14 cellular contexts compared by ENCODE assay signal in the genomic region with DNA sequence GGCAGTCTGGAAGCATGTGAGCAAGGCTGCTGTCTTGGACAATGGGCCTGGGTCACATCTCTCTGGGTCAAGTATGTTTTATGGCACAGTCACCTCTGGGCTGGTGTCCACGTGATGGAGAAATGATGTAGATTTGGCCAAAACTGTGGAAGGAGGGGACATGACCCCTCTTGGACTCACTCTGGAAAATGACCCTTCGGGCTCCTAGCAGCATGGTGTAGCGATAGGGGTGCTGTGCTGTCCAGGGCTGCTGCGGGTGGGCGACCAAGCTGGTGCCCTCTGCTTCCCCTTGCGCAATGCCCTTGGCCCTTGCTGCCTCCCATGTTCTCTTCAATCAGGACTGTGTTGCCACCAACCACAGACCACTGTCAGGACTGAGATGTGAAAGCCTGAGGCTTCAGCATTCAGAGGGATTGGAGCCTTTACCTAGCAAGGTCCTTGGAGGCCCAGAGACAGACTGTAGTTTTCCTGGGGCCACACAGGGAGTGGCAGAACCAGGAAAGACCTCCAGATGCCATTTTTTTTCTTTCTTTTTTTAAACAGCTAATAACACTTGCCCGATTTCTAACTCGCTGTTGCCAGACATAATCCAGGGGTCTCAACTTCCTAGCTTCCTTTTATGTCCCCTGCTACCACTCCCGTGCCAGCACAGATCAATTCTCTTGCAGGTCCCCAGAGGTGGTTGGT. TPM values are rescaled to one million over a fixed set of nuclear protein-coding genes. Genes with fewer than 3 reads are reported as not detected.
A peak's percentile ranks its signal among the peaks of the same experiment; 100 is the strongest.
DNase-seq lines count a peak whose midpoint lies in the region; ATAC-seq and TF ChIP-seq lines count a peak whose summit lies in the region.
"Had no signal": no experiment of that assay in that cellular context is flagged by ENCODE, and none has a peak within 500 bp of the region (broad histone marks: within the 10 kb centered on the region; RNA-seq: fewer than 3 reads in every experiment).

No MANE protein-coding gene starts in this region.

- TF ChIP-seq POLR2A in heart left ventricle (IDR thresholded peaks at IDR 0.05): no peak
- no peak for TF ChIP-seq POLR2A in lower leg skin (IDR thresholded peaks at IDR 0.05)

- H3K36me3 ChIP-seq in right atrium auricular region (no peaks in the 10 kb centered on the region), heart left ventricle (no peaks in the 10 kb centered on the region)
- H3K36me3 ChIP-seq: neutrophil, upper lobe of left lung had no signal

- whole genome bisulfite sequencing in heart left ventricle, 4 donors: 42 to 67% (median 56%) methylated on average over 8 to 9 of the region's 9 CpGs
- 49 to 58% methylated on average over 9 of the region's 9 CpGs for WGBS in lower leg skin, 2 donors

- H3K36me3 Mint-ChIP-seq in MCF 10A (ENCODE audit: insufficient read depth, unreplicated experiment): no peaks in the 10 kb centered on the region

- H3K27ac Mint-ChIP-seq in MCF 10A (ENCODE audit: low read depth, unreplicated experiment): peak overlapping the region; percentile 72

- peak overlapping the region; percentile 29 for H3K4me3 Mint-ChIP-seq in MCF 10A (ENCODE audit: unreplicated experiment)

- CTCF ChIA-PET in MCF 10A (lab: Yijun Ruan, JAX): interaction anchor here (0.6 to 3.9 kb wide), 65 partner anchors 8 to 930 kb away, joined by 3 to 41 read pairs (median 4); no protein-coding TSS in a partner anchor

- peaks cover under 1 to 6% of the 10 kb centered on the region in 2 donors for H3K27me3 ChIP-seq in right atrium auricular region
- H3K27me3 ChIP-seq in heart left ventricle: peaks cover 6 to 60% (median 32%) of the 10 kb centered on the region in 9 donors

- BruUV-seq in MCF 10A (replicated peaks; lab: Mats Ljungman, UMichigan): no TSS peak

- H3K4me1 ChIP-seq in right atrium auricular region: peaks cover 0 to 6% of the 10 kb centered on the region in 2 donors
- peaks cover 0 to 9% (median 4%) of the 10 kb centered on the region in 12 donors for H3K4me1 ChIP-seq in heart left ventricle

- H3K27ac ChIP-seq in right atrium auricular region: no peak overlapping the region
- no peak overlapping the region for H3K27ac ChIP-seq in heart left ventricle
- H3K27ac ChIP-seq: HL-60, neutrophil, SK-N-MC, upper lobe of left lung had no signal

- intact Hi-C loops in heart left ventricle (cut with DNase I): loop anchor here in 9 of 10 donors (1.0 to 10.0 kb wide), 8 partner anchors 205 to 275 kb away; no protein-coding TSS in a partner anchor
- intact Hi-C loops in MCF 10A (cut with micrococcal nuclease): loop anchor here (1.0 to 5.0 kb wide), 3 partner anchors 209 to 432 kb away; no protein-coding TSS in a partner anchor
- intact Hi-C loops in lower leg skin (cut with DNase I; ENCODE audit: low total_unique reads): no loop called here

- POLR2A ChIA-PET in MCF 10A (lab: Yijun Ruan, JAX): no interaction called here

- no peaks in the 10 kb centered on the region for H3K9me3 Mint-ChIP-seq in MCF 10A (ENCODE audit: unreplicated experiment)

- peaks cover 24% of the 10 kb centered on the region for H3K27me3 Mint-ChIP-seq in MCF 10A (ENCODE audit: insufficient read depth, unreplicated experiment)

- ATAC-seq in heart left ventricle (no peak), GM18868 (IDR thresholded peaks at IDR 0.05; ENCODE audit: unreplicated experiment) (no peak)

- peak; percentile 42 for DNase-seq in right atrium auricular region (ENCODE audit: low spot score)
- no peak for DNase-seq in heart left ventricle
- DNase-seq in MCF 10A (ENCODE audit: unreplicated experiment): no peak
- DNase-seq in lower leg skin (ENCODE audit: low spot score in 2 of 2): peak; percentile 7 to 52
- no peak for DNase-seq in kidney glomerular epithelial cell (lab: John Stamatoyannopoulos, UW)
- no peak for DNase-seq in SKM-1 (lab: John Stamatoyannopoulos, UW; ENCODE audit: unreplicated experiment)
- no peak for DNase-seq in DMS79 (lab: John Stamatoyannopoulos, UW)
- DNase-seq: DMS 273 treated with DMSO at 0.1 percent for 48 hours, NCI-H2171 had no signal

- H3K4me1 Mint-ChIP-seq in MCF 10A (ENCODE audit: insufficient read depth, unreplicated experiment): peaks cover 5% of the 10 kb centered on the region

- no peaks in the 10 kb centered on the region for H3K9me3 ChIP-seq in right atrium auricular region
- no peaks in the 10 kb centered on the region for H3K9me3 ChIP-seq in heart left ventricle
- H3K9me3 ChIP-seq: neutrophil, upper lobe of left lung had no signal

- no peak overlapping the region for H3K4me3 ChIP-seq in right atrium auricular region
- H3K4me3 ChIP-seq in heart left ventricle: no peak overlapping the region
- no peak overlapping the region for H3K4me3 ChIP-seq in lower leg skin (ENCODE audit: low read depth, poor library complexity, severe bottlenecking)
- H3K4me3 ChIP-seq: SK-N-MC, upper lobe of left lung had no signal

- TF ChIP-seq CTCF in right atrium auricular region (IDR thresholded peaks at IDR 0.05) (no peak), heart left ventricle (IDR thresholded peaks at IDR 0.05) (no peak), MCF 10A (IDR thresholded peaks at IDR 0.05; ENCODE audit: unreplicated experiment) (no peak), lower leg skin (IDR thresholded peaks at IDR 0.05) (no peak)

RNA-seq across cellular contexts. Expression of a gene that starts 6.1 kb away (rescaled TPM):
- total RNA-seq in right atrium auricular region: not detected
- total RNA-seq in heart left ventricle: not detected
- not detected for polyA plus RNA-seq in heart left ventricle
- not detected in 2 replicates for total RNA-seq in MCF 10A (2022)
- under 1 TPM in 2 of 4 donors, not detected in 2; 0.10 to 0.32 TPM for total RNA-seq in lower leg skin
- total RNA-seq: upper lobe of left lung had no signal

RNA-seq across cellular contexts. Expression of a gene that starts 19.2 kb away (rescaled TPM):
- total RNA-seq in right atrium auricular region: not detected
- total RNA-seq in heart left ventricle: under 1 TPM in 1 of 9 donors, not detected in 8; 0.07 TPM
- not detected for polyA plus RNA-seq in heart left ventricle
- total RNA-seq in MCF 10A (2022): 0.07 and 0.14 TPM in 2 replicates
- total RNA-seq in lower leg skin: not detected

Comparison
In these comparisons a context has a peak if more than half of its experiments do, and no peak if none do; other contexts are left out.
1. DNase-seq: peak in right atrium auricular region (single experiment) and lower leg skin (2 of 2); none in heart left ventricle (0 of 5), MCF 10A (single experiment), kidney glomerular epithelial cell (single experiment), SKM-1 (single experiment) and DMS79 (single experiment).